Comparison of ENCODE assay signal across 17 cellular contexts in genomic region chr1:224064150-224064549, GRCh38.
"Had no signal": no experiment of that assay in that cellular context is flagged by ENCODE, and none has a peak within 500 bp of the region (broad histone marks: within the 10 kb centered on the region; RNA-seq: fewer than 3 reads in every experiment).

No MANE protein-coding gene starts in this region.

- H3K27me3 Mint-ChIP-seq: stimulated activated naive B cell treated with anti-CD40 and anti-IgM and Interleukin-4, amounts not matched to agents 10 μg/mL and 1 μg/mL and 100 μg/mL, for 72 hours had no signal

- H3K36me3 ChIP-seq: breast epithelium, spleen had no signal

- H3K4me3 Mint-ChIP-seq: activated CD4-positive, alpha-beta memory T cell treated with anti-CD3 and anti-CD28 coated beads, Interleukin-2, amount 10 ng/mL, durations not matched to agents 7 days and 5 days; activated naive CD8-positive, alpha-beta T cell treated with anti-CD3 and anti-CD28 coated beads, Interleukin-2, amount 10 ng/mL, durations not matched to agents 7 days and 5 days; natural killer cell treated with Interleukin-12 subunit alpha and Interleukin-12 subunit beta and Interleukin-15 and Interleukin-18, amount 100 ng/mL, for 72 hours; stimulated activated naive B cell treated with anti-CD40 and anti-IgM and Interleukin-4, amounts not matched to agents 10 μg/mL and 1 μg/mL and 100 μg/mL, for 72 hours; T-helper 2 cell treated with Interferon-gamma antibody and Interleukin-4, amounts not matched to agents 5 μg/mL and 100 μg/mL, for 36 hours had no signal

- H3K36me3 Mint-ChIP-seq: natural killer cell treated with Interleukin-12 subunit alpha and Interleukin-12 subunit beta and Interleukin-15 and Interleukin-18, amount 100 ng/mL, for 72 hours; stimulated activated naive B cell treated with anti-CD40 and anti-IgM and Interleukin-4, amounts not matched to agents 10 μg/mL and 1 μg/mL and 100 μg/mL, for 72 hours had no signal

- ATAC-seq: esophagus mucosa; left lobe of liver; natural killer cell treated with Interleukin-12 subunit alpha and Interleukin-12 subunit beta and Interleukin-15 and Interleukin-18, amount 100 ng/mL, for 72 hours; sciatic nerve; stimulated activated naive B cell treated with anti-CD40 and anti-IgM and Interleukin-4, amounts not matched to agents 10 μg/mL and 1 μg/mL and 100 μg/mL, for 72 hours had no signal

- H3K27ac ChIP-seq: dorsolateral prefrontal cortex, spleen had no signal

- H3K4me3 ChIP-seq: breast epithelium, dorsolateral prefrontal cortex, spleen had no signal

- DNase-seq: activated CD4-positive, alpha-beta memory T cell treated with anti-CD3 and anti-CD28 coated beads, Interleukin-2, amount 10 ng/mL, durations not matched to agents 7 days and 5 days; activated naive CD8-positive, alpha-beta T cell treated with anti-CD3 and anti-CD28 coated beads, Interleukin-2, amount 10 ng/mL, durations not matched to agents 7 days and 5 days; activated T-cell treated with anti-CD3 and anti-CD28 coated beads, Interleukin-2, amount 50 U/mL, for 48 hours; anterior cingulate cortex; dorsolateral prefrontal cortex; occipital lobe; spleen; stimulated activated CD4-positive, alpha-beta T cell treated with anti-CD3 and anti-CD28 coated beads, Interleukin-1b, Interleukin-23, amount 100 ng/mL, for 48 hours; stimulated activated naive B cell treated with anti-CD40 and anti-IgM and Interleukin-4, amounts not matched to agents 10 μg/mL and 1 μg/mL and 100 μg/mL, for 72 hours; substantia nigra; trophoblast cell had no signal

- H3K4me1 ChIP-seq: breast epithelium, spleen had no signal

- H3K27me3 ChIP-seq: breast epithelium, spleen had no signal

- H3K9me3 Mint-ChIP-seq: activated CD4-positive, alpha-beta memory T cell treated with anti-CD3 and anti-CD28 coated beads, Interleukin-2, amount 10 ng/mL, durations not matched to agents 7 days and 5 days; activated naive CD8-positive, alpha-beta T cell treated with anti-CD3 and anti-CD28 coated beads, Interleukin-2, amount 10 ng/mL, durations not matched to agents 7 days and 5 days; natural killer cell treated with Interleukin-12 subunit alpha and Interleukin-12 subunit beta and Interleukin-15 and Interleukin-18, amount 100 ng/mL, for 72 hours; stimulated activated naive B cell treated with anti-CD40 and anti-IgM and Interleukin-4, amounts not matched to agents 10 μg/mL and 1 μg/mL and 100 μg/mL, for 72 hours; T-helper 2 cell treated with Interferon-gamma antibody and Interleukin-4, amounts not matched to agents 5 μg/mL and 100 μg/mL, for 36 hours had no signal

- H3K27ac Mint-ChIP-seq: activated CD4-positive, alpha-beta memory T cell treated with anti-CD3 and anti-CD28 coated beads, Interleukin-2, amount 10 ng/mL, durations not matched to agents 7 days and 5 days; activated naive CD8-positive, alpha-beta T cell treated with anti-CD3 and anti-CD28 coated beads, Interleukin-2, amount 10 ng/mL, durations not matched to agents 7 days and 5 days; natural killer cell treated with Interleukin-12 subunit alpha and Interleukin-12 subunit beta and Interleukin-15 and Interleukin-18, amount 100 ng/mL, for 72 hours; stimulated activated naive B cell treated with anti-CD40 and anti-IgM and Interleukin-4, amounts not matched to agents 10 μg/mL and 1 μg/mL and 100 μg/mL, for 72 hours; T-helper 2 cell treated with Interferon-gamma antibody and Interleukin-4, amounts not matched to agents 5 μg/mL and 100 μg/mL, for 36 hours had no signal
